ENCODE assay signal across 12 cellular contexts in genomic region chr15:100863406-100864198, GRCh38. TPM values are rescaled to one million over a fixed set of nuclear protein-coding genes. Genes with fewer than 3 reads are reported as not detected.
DNase-seq lines count a peak whose midpoint lies in the region; TF ChIP-seq lines count a peak whose summit lies in the region.
"Had no signal": no experiment of that assay in that cellular context is flagged by ENCODE, and none has a peak within 500 bp of the region (broad histone marks: within the 10 kb centered on the region; RNA-seq: fewer than 3 reads in every experiment).

No MANE protein-coding gene starts in this region.

- peaks cover 2% of the 10 kb centered on the region for H3K9me3 Mint-ChIP-seq in Calu3 (ENCODE audit: low read depth, unreplicated experiment)

- H2AFZ ChIP-seq in OCI-LY7 (ENCODE audit: low read length): no peak overlapping the region

- H3K27me3 ChIP-seq in right atrium auricular region: no peaks in the 10 kb centered on the region

- H3K27ac Mint-ChIP-seq in Calu3 (ENCODE audit: unreplicated experiment): peak overlapping the region; percentile 12
- H3K27ac Mint-ChIP-seq: activated CD4-positive, alpha-beta T cell treated with anti-CD3 and anti-CD28 coated beads for 36 hours; stimulated activated naive CD8-positive, alpha-beta T cell treated with anti-CD3 and anti-CD28 coated beads, Interleukin-15, amount 100 ng/mL, for 72 hours had no signal

- H3K4me1 Mint-ChIP-seq in Calu3 (ENCODE audit: low read depth, unreplicated experiment): peaks cover 14% of the 10 kb centered on the region
- H3K4me1 Mint-ChIP-seq: activated CD4-positive, alpha-beta T cell treated with anti-CD3 and anti-CD28 coated beads for 36 hours; stimulated activated naive CD8-positive, alpha-beta T cell treated with anti-CD3 and anti-CD28 coated beads, Interleukin-15, amount 100 ng/mL, for 72 hours had no signal

- H3K36me3 ChIP-seq in right atrium auricular region: no peaks in the 10 kb centered on the region
- no peaks in the 10 kb centered on the region for H3K36me3 ChIP-seq in OCI-LY7 (ENCODE audit: insufficient read depth, low read length)

- TF ChIP-seq CTCF in Calu3 (IDR thresholded peaks at IDR 0.05; ENCODE audit: unreplicated experiment): no peak
- TF ChIP-seq CTCF in right atrium auricular region (IDR thresholded peaks at IDR 0.05): no peak
- TF ChIP-seq CTCF in OCI-LY7 (conservative IDR thresholded peaks at IDR 0.05; ENCODE audit: low read length): no peak

- H3K9me2 ChIP-seq in OCI-LY7 (ENCODE audit: insufficient read depth, low read length): no peaks in the 10 kb centered on the region

- H3K4me2 ChIP-seq in OCI-LY7 (ENCODE audit: low read length): no peak overlapping the region

- no peaks in the 10 kb centered on the region for H3K27me3 Mint-ChIP-seq in Calu3 (ENCODE audit: unreplicated experiment)

- no peak overlapping the region for H3K4me3 Mint-ChIP-seq in Calu3 (ENCODE audit: low read depth, unreplicated experiment)
- H3K4me3 Mint-ChIP-seq: activated CD4-positive, alpha-beta T cell treated with anti-CD3 and anti-CD28 coated beads for 36 hours; stimulated activated naive CD8-positive, alpha-beta T cell treated with anti-CD3 and anti-CD28 coated beads, Interleukin-15, amount 100 ng/mL, for 72 hours had no signal

- DNase-seq in Calu3 (no peak), anterior cingulate cortex (lab: John Stamatoyannopoulos, UW) (peak in 49 of 58 donors; percentile 5 to 88 (median 62)), right atrium auricular region (ENCODE audit: low spot score) (peak; percentile 73), posterior cingulate gyrus (peak; percentile 43 to 96 (median 72)), NCI-H1694 treated with DMSO at 0.1 percent for 48 hours (lab: John Stamatoyannopoulos, UW) (no peak), NCI-H1694 (lab: John Stamatoyannopoulos, UW) (no peak), OCI-LY7 (ENCODE audit: low spot score) (no peak)
- DNase-seq in stimulated activated naive CD4-positive, alpha-beta T cell (lab: John Stamatoyannopoulos, UW): no peak
- DNase-seq: activated CD4-positive, alpha-beta T cell treated with anti-CD3 and anti-CD28 coated beads for 36 hours; NCI-H2029 treated with DMSO at 0.1 percent for 48 hours; stimulated activated CD4-positive, alpha-beta T cell treated with anti-CD3 and anti-CD28 coated beads, Interleukin-12 subunit alpha, Interleukin-12 subunit beta, amount 100 ng/mL, for 4 hours; stimulated activated naive CD8-positive, alpha-beta T cell treated with anti-CD3 and anti-CD28 coated beads, Interleukin-15, amount 100 ng/mL, for 72 hours had no signal

- no peaks in the 10 kb centered on the region for H4K20me1 ChIP-seq in OCI-LY7 (ENCODE audit: insufficient read depth, low read length)

- H3K36me3 Mint-ChIP-seq in Calu3 (ENCODE audit: insufficient read depth, unreplicated experiment): peaks cover under 1% of the 10 kb centered on the region

- H3K4me3 ChIP-seq in right atrium auricular region (no peak overlapping the region), OCI-LY7 (ENCODE audit: low read depth, low read length, poor library complexity, severe bottlenecking) (no peak overlapping the region)

- POLR2A ChIA-PET in OCI-LY7 (lab: Charles Lee): interaction anchor here (0.6 to 0.8 kb wide), 3 partner anchors 9 to 1565 kb away, joined by 3 to 5 read pairs (median 4); no protein-coding TSS in a partner anchor

- no peak overlapping the region for H3K27ac ChIP-seq in right atrium auricular region
- no peak overlapping the region for H3K27ac ChIP-seq in OCI-LY7 (ENCODE audit: low read depth, low read length, poor library complexity, severe bottlenecking)

- H3K9me3 ChIP-seq in right atrium auricular region (peaks cover 0 to 12% of the 10 kb centered on the region in 2 donors), OCI-LY7 (ENCODE audit: low read length) (no peaks in the 10 kb centered on the region)

- H3K79me2 ChIP-seq in OCI-LY7 (ENCODE audit: insufficient read depth, low read depth, low read length): no peaks in the 10 kb centered on the region

- no TSS peak for BruUV-seq in Calu3 (replicated peaks; lab: Mats Ljungman, UMichigan)
- BruUV-seq in OCI-LY7 (replicated peaks; lab: Mats Ljungman, UMichigan): no TSS peak

- intact Hi-C loops in Calu3 (cut with micrococcal nuclease; ENCODE audit: unreplicated experiment): no loop called here
- intact Hi-C loops in posterior cingulate gyrus (cut with DNase I): no loop called here
- intact Hi-C loops in OCI-LY7 (cut with micrococcal nuclease; ENCODE audit: unreplicated experiment): no loop called here

- CTCF ChIA-PET in Calu3 (lab: Charles Lee): interaction anchor here (0.6 kb wide), 1 partner anchor 25 kb away, joined by 6 read pairs; no protein-coding TSS in a partner anchor
- CTCF ChIA-PET in OCI-LY7 (lab: Charles Lee; ENCODE audit: unreplicated experiment): no interaction called here

- H3K4me1 ChIP-seq in right atrium auricular region (no peaks in the 10 kb centered on the region), OCI-LY7 (ENCODE audit: insufficient read depth, low read length, poor library complexity, severe bottlenecking) (no peaks in the 10 kb centered on the region)

RNA-seq across cellular contexts. Expression of gene ALDH1A3, which starts 16.0 kb away (rescaled TPM):
- total RNA-seq in Calu3 (2022) (666 and 983 TPM in 2 replicates), right atrium auricular region (10 to 100 TPM; 14.7 to 19.7 TPM), OCI-LY7 (2022) (not detected in 2 replicates)
- not detected in 2 replicates for total RNA-seq in OCI-LY7 (2014; rRNA removed; shearing (Covaris generic))
- total RNA-seq: activated CD4-positive, alpha-beta T cell treated with anti-CD3 and anti-CD28 coated beads for 36 hours had no signal

RNA-seq across cellular contexts. Expression of gene LRRK1, which starts 55.6 kb away (rescaled TPM):
- total RNA-seq in Calu3 (2022) (20.1 and 21.3 TPM in 2 replicates), right atrium auricular region (1 to 10 TPM; 1.9 to 4.4 TPM), OCI-LY7 (2022) (219 and 233 TPM in 2 replicates)
- total RNA-seq in OCI-LY7 (2014; rRNA removed; shearing (Covaris generic)): 74.2 and 92.3 TPM in 2 replicates

Comparison
In these comparisons a context has a peak if more than half of its experiments do, and no peak if none do; other contexts are left out.
1. DNase-seq: peak in anterior cingulate cortex (49 of 58), right atrium auricular region (single experiment) and posterior cingulate gyrus (10 of 10); none in Calu3 (single experiment), stimulated activated naive CD4-positive, alpha-beta T cell (0 of 6), NCI-H1694 treated with DMSO at 0.1 percent for 48 hours (single experiment), NCI-H1694 (single experiment) and OCI-LY7 (single experiment).
2. RNA of gene ALDH1A3, which starts 16.0 kb away (total RNA-seq): 666 to 983 TPM in Calu3; 14.7 to 19.7 TPM in right atrium auricular region and not detected in OCI-LY7; every median in the first group is over 10 times any median in the second.